Comparison of ENCODE assay signal across 8 cellular contexts in the genomic region with DNA sequence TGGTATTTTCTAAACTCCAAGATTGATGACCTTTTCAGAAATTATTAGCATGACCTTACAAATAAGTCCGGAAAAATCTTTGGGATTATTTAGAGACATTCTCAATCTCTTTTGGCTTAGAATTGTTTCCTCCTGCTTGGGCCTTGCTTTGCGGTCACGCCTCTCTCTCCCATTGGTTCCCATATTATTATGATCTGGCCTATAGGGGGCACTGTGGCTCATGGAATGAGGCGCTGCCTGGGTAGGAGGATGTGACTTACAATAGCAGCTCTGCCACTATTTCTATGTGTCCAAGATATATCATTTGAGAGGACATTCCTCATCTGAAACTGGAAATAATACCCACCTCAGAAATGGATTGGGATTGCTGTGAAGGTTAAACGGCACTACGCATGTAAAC.
DNase-seq lines count a peak whose midpoint lies in the region; ATAC-seq, FAIRE-seq and TF ChIP-seq lines count a peak whose summit lies in the region.
"Had no signal": no experiment of that assay in that cellular context is flagged by ENCODE, and none has a peak within 500 bp of the region (broad histone marks: within the 10 kb centered on the region; RNA-seq: fewer than 3 reads in every experiment).

No MANE protein-coding gene starts in this region.

- H3K9ac ChIP-seq in H1 (replicated peaks in 1 of 4; ENCODE audit: extremely low read depth in 1 of 4, low read depth in 3 of 4, low read length in 3 of 4), result no peak overlapping the region

- no peak overlapping the region for H3K23ac ChIP-seq in H1 (ENCODE audit: insufficient read length)

- TF ChIP-seq POLR2A in H1 (IDR thresholded peaks at IDR 0.05; ENCODE audit: control extremely low read depth in 1 of 2, low read depth in 2 of 2, low read length in 2 of 2), result no peak

- peak; percentile 56 to 77 (median 77) for TF ChIP-seq CTCF in H1 (IDR thresholded peaks at IDR 0.05; ENCODE audit: control extremely low read depth in 1 of 3, insufficient read depth in 1 of 3, low read depth in 1 of 3, low read length in 3 of 3)
- peak; percentile 41 for TF ChIP-seq CTCF in retinal pigment epithelial cell (conservative IDR thresholded peaks at IDR 0.05; ENCODE audit: low read depth, low read length)

- no peak overlapping the region for H3K4me2 ChIP-seq in H1 (ENCODE audit: insufficient read depth in 1 of 2, low read depth in 2 of 2, low read length in 2 of 2)

- POLR2A ChIA-PET in H1 (lab: Charles Lee; ENCODE audit: partially characterized antibody), result no interaction called here

- H4K5ac ChIP-seq in H1 (ENCODE audit: insufficient read length, low read depth, low read length), result no peak overlapping the region

- TF ChIP-seq RAD21 in H1 (IDR thresholded peaks at IDR 0.05 in 1 of 2, conservative IDR thresholded peaks at IDR 0.05 in 1 of 2; ENCODE audit: low read depth in 2 of 2, low read length in 2 of 2), result peak; percentile 86 to 89

- no peaks in the 10 kb centered on the region for H3K36me3 ChIP-seq in H1 (ENCODE audit: control insufficient read depth in 2 of 4, insufficient read depth in 4 of 4, low read length in 3 of 4)

- no peaks in the 10 kb centered on the region for H3K9me3 ChIP-seq in H1 (ENCODE audit: insufficient read depth in 2 of 2, low read depth in 1 of 2, low read length in 1 of 2)

- H3K14ac ChIP-seq in H1 (ENCODE audit: insufficient read length), result no peak overlapping the region

- CTCF ChIA-PET in H1 (lab: Charles Lee; ENCODE audit: partially characterized antibody), result interaction anchor here (0.6 to 5.2 kb wide), 46 partner anchors 8 to 739 kb away, joined by 3 to 76 read pairs (median 4); partner anchors contain the start of gene IL12A

- no peak overlapping the region for H2BK120ac ChIP-seq in H1 (replicated peaks; ENCODE audit: low read depth, low read length)

- FAIRE-seq in H1 (lab: Jason Lieb, UNC), result peak; percentile 75
- FAIRE-seq: TTC549 had no signal

- no peak overlapping the region for H4K91ac ChIP-seq in H1 (replicated peaks; ENCODE audit: insufficient read length, low read length)

- no peak overlapping the region for H2BK5ac ChIP-seq in H1 (ENCODE audit: low read depth, low read length)

- DNase-seq in EH (ENCODE audit: low read depth), result peak; percentile 43
- DNase-seq in H4 (ENCODE audit: low spot score), result peak; percentile 68
- DNase-seq in NCI-H510A treated with DMSO at 0.1 percent for 48 hours (lab: John Stamatoyannopoulos, UW), result peak; percentile 49
- DNase-seq in H1 (ENCODE audit: low read depth in 1 of 2, low spot score in 2 of 2), result peak; percentile 17 to 77
- no peak for DNase-seq in retinal pigment epithelial cell (ENCODE audit: low read depth)
- DNase-seq in UCSD-AML1 (lab: John Stamatoyannopoulos, UW; ENCODE audit: unreplicated experiment), result no peak

- H3K23me2 ChIP-seq in H1 (ENCODE audit: low read depth, low read length), result no peaks in the 10 kb centered on the region

- no peaks in the 10 kb centered on the region for H3K79me2 ChIP-seq in H1 (ENCODE audit: control insufficient read depth in 1 of 2, insufficient read depth in 2 of 2, low read length in 2 of 2)

- H3K56ac ChIP-seq in H1 (replicated peaks; ENCODE audit: insufficient read length, low read depth, low read length), result no peak overlapping the region

- no peak overlapping the region for H2BK12ac ChIP-seq in H1 (ENCODE audit: low read depth, low read length)

- H4K20me1 ChIP-seq in H1 (replicated peaks in 1 of 2; ENCODE audit: control insufficient read depth in 1 of 2, insufficient read depth in 2 of 2, low read length in 2 of 2), result no peaks in the 10 kb centered on the region

- H3K18ac ChIP-seq in H1 (ENCODE audit: extremely low read depth, low read length), result no peak overlapping the region

- H3K4me3 ChIP-seq in H1 (ENCODE audit: extremely low read depth in 1 of 4, insufficient read depth in 2 of 4, low read depth in 3 of 4, low read length in 4 of 4) (no peak overlapping the region), retinal pigment epithelial cell (ENCODE audit: low read length) (no peak overlapping the region)

- no peak overlapping the region for H2AK5ac ChIP-seq in H1 (ENCODE audit: low read depth, low read length)

- no peak overlapping the region for H3K4ac ChIP-seq in H1 (replicated peaks; ENCODE audit: insufficient read length, low read depth, low read length)

- no peak for ATAC-seq in GM21447 (IDR thresholded peaks at IDR 0.05; ENCODE audit: unreplicated experiment)

- no peak overlapping the region for H3K27ac ChIP-seq in H1 (ENCODE audit: low read depth, low read length)

- no peak overlapping the region for H2AFZ ChIP-seq in H1 (ENCODE audit: low read length)

- no peaks in the 10 kb centered on the region for H3K4me1 ChIP-seq in H1 (replicated peaks in 1 of 4; ENCODE audit: control insufficient read depth in 3 of 4, insufficient read depth in 4 of 4, low read length in 3 of 4)

- no peak for TF ChIP-seq EP300 in H1 (IDR thresholded peaks at IDR 0.05; ENCODE audit: borderline replicate concordance in 1 of 2, low read depth in 2 of 2, low read length in 2 of 2)

- no peak overlapping the region for H2BK20ac ChIP-seq in H1 (ENCODE audit: low read length)

- no peak overlapping the region for H2BK15ac ChIP-seq in H1 (ENCODE audit: low read length)

- H3K27me3 ChIP-seq in H1 (replicated peaks in 1 of 4; ENCODE audit: control insufficient read depth in 3 of 4, extremely low read depth in 1 of 4, insufficient read depth in 3 of 4, low read length in 3 of 4), result no peaks in the 10 kb centered on the region

- H3K79me1 ChIP-seq in H1 (ENCODE audit: low read depth, low read length), result no peaks in the 10 kb centered on the region

- H4K8ac ChIP-seq in H1 (ENCODE audit: extremely low read depth, insufficient read depth, low read length), result no peak overlapping the region

- 61% methylated on average over 6 of the region's 6 CpGs; no CpG with 5 or more reads in 1 of the 2 experiments for WGBS in H1 (ENCODE audit: extremely low coverage in 1 of 2, insufficient coverage in 1 of 2, insufficient read length in 1 of 2, insufficient replicate concordance in 2 of 2, low coverage in 1 of 2, low lambda C conversion rate in 2 of 2, missing lambda C conversion rate in 1 of 2), 2 experiments

TF ChIP-seq in H1, 55 proteins besides CTCF, POLR2A, EP300 and RAD21:
- no peak for TF ChIP-seq NRF1 (IDR thresholded peaks at IDR 0.05; ENCODE audit: low read depth, low read length)
- TF ChIP-seq ATF3 (IDR thresholded peaks at IDR 0.05; ENCODE audit: insufficient read depth, low read depth, low read length), result no peak
- no peak for TF ChIP-seq SP4 (IDR thresholded peaks at IDR 0.05; ENCODE audit: low read length)
- no peak for TF ChIP-seq CBX8 (IDR thresholded peaks at IDR 0.05; ENCODE audit: borderline replicate concordance, low read depth, low read length)
- TF ChIP-seq JUND (IDR thresholded peaks at IDR 0.05; ENCODE audit: low read length), result no peak
- no peak for TF ChIP-seq ASH2L (IDR thresholded peaks at IDR 0.05; ENCODE audit: low read length)
TF ChIP-seq in H1: peak in this region for 0.

Comparison
In these comparisons a context has a peak if more than half of its experiments do, and no peak if none do; other contexts are left out.
1. DNase-seq: peak in EH (single experiment), H4 (single experiment), NCI-H510A treated with DMSO at 0.1 percent for 48 hours (single experiment) and H1 (2 of 2); none in retinal pigment epithelial cell (single experiment) and UCSD-AML1 (single experiment).